In the genomic region with DNA sequence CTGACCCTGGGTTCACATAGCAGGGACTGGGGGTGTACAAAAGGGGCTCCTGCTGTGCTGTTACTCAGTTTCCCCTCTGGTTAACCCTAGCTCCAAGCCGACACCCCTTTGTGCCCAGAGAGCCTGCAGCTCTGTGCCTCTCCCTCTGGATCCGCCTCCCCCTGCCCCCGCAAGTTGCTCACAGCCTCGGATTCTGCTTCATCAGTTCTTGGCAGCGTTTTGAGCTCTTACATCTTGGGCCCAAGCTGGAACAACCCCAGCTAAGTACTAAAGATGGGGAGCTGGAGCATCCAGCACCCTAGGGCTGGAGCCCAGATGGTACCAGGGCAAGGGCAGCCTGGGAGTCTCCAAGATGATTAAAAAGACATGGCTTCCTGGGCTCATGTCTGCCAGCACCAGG, we compare ENCODE assay signal across 24 cellular contexts. TPM values are rescaled to one million over a fixed set of nuclear protein-coding genes. Genes with fewer than 3 reads are reported as not detected.
DNase-seq lines count a peak whose midpoint lies in the region; ATAC-seq and TF ChIP-seq lines count a peak whose summit lies in the region.
"Had no signal": no experiment of that assay in that cellular context is flagged by ENCODE, and none has a peak within 500 bp of the region (broad histone marks: within the 10 kb centered on the region; RNA-seq: fewer than 3 reads in every experiment).

No MANE protein-coding gene starts in this region.

- H3K4me1 ChIP-seq in breast epithelium: no peaks in the 10 kb centered on the region

- TF ChIP-seq POLR2A in breast epithelium (IDR thresholded peaks at IDR 0.05): no peak

- TF ChIP-seq CTCF in breast epithelium (IDR thresholded peaks at IDR 0.05): no peak

- no peak overlapping the region for H3K27ac ChIP-seq in breast epithelium
- H3K27ac ChIP-seq: PC-9, upper lobe of left lung had no signal

- no peak for ATAC-seq in GM18861 (IDR thresholded peaks at IDR 0.05; ENCODE audit: unreplicated experiment)
- ATAC-seq: activated CD8-positive, alpha-beta T cell treated with anti-CD3 and anti-CD28 coated beads, Interleukin-2, amount 10 ng/mL, durations not matched to agents 7 days and 5 days; GM12878; left cardiac atrium; right cardiac atrium; T-cell had no signal

- no peaks in the 10 kb centered on the region for H3K9me3 ChIP-seq in breast epithelium
- H3K9me3 ChIP-seq: upper lobe of left lung had no signal

- intact Hi-C loops in breast epithelium (cut with DNase I; ENCODE audit: low total_unique reads): loop anchor here (2.0 kb wide), 1 partner anchor 73 kb away; no protein-coding TSS in a partner anchor

- peaks cover 0 to 5% of the 10 kb centered on the region in 2 donors for H3K27me3 ChIP-seq in breast epithelium

- H3K36me3 ChIP-seq in breast epithelium: no peaks in the 10 kb centered on the region
- H3K36me3 ChIP-seq: upper lobe of left lung had no signal

- no peak overlapping the region for H3K4me3 ChIP-seq in breast epithelium
- H3K4me3 ChIP-seq: GM12878, PC-9, upper lobe of left lung had no signal

- peak; percentile 34 for DNase-seq in AG20443 (ENCODE audit: low spot score)
- DNase-seq in NCI-H446 treated with DMSO at 0.1 percent for 48 hours (lab: John Stamatoyannopoulos, UW): peak; percentile 48
- peak; percentile 47 for DNase-seq in fibroblast of peridontal ligament (ENCODE audit: extremely low read depth)
- peak; percentile 62 for DNase-seq in putamen (ENCODE audit: low spot score)
- DNase-seq in HuH-7 (ENCODE audit: low spot score): no peak
- no peak for DNase-seq in pons (ENCODE audit: low spot score)
- no peak for DNase-seq in breast epithelium (ENCODE audit: low spot score in 2 of 2)
- DNase-seq: ACHN; activated CD4-positive, CD25-positive, alpha-beta regulatory T cell treated with anti-CD3 and anti-CD28 coated beads, Interleukin-2, amount 50 U/mL, for 72 hours; activated CD8-positive, alpha-beta T cell treated with anti-CD3 and anti-CD28 coated beads, Interleukin-2, amount 10 ng/mL, durations not matched to agents 7 days and 5 days; activated naive CD4-positive, alpha-beta T cell treated with anti-CD3 and anti-CD28 coated beads for 36 hours; CD4-positive, alpha-beta memory T cell; effector memory CD4-positive, alpha-beta T cell; glutamatergic neuron; left cardiac atrium; NCI-H1092; NCI-H2081; PC-9; SIG-M5; T-cell; upper lobe of left lung had no signal

RNA-seq across cellular contexts. Expression of a gene that starts 40.7 kb away (rescaled TPM):
- total RNA-seq in breast epithelium: 10 to 100 TPM in 1 of 3 donors, 1 to 10 TPM in 2; 2.8 to 10.7 (median 2.9) TPM
- total RNA-seq: PC-9 had no signal

Comparison
In these comparisons a context has a peak if more than half of its experiments do, and no peak if none do; other contexts are left out.
1. DNase-seq: peak in AG20443 (single experiment), NCI-H446 treated with DMSO at 0.1 percent for 48 hours (single experiment), fibroblast of peridontal ligament (single experiment) and putamen (single experiment); none in HuH-7 (single experiment), pons (single experiment) and breast epithelium (0 of 2).